Comparison of ENCODE assay signal across 24 cellular contexts in the genomic region with DNA sequence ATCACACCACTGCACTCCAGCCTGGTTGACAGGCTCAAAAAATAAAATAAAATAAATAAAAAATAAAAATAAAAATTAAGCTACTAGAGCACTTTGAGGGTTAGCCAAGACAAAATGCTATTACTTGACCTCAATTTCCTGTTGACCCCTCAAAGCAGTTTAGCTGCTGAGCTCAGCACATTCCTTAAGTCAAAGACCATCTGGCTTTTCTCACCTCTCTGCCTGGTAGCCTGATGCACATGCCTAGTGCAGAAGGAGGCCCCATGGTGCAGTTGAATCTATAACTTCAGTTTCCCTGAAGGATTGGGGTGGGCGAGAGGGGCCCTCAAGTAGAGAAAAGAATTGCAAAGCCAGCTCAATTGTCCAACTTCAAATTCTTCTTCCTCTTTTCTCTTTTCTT.
"Had no signal": no experiment of that assay in that cellular context is flagged by ENCODE, and none has a peak within 500 bp of the region (broad histone marks: within the 10 kb centered on the region; RNA-seq: fewer than 3 reads in every experiment).

No MANE protein-coding gene starts in this region.

- H3K27me3 Mint-ChIP-seq: activated T-cell treated with anti-CD3 and anti-CD28 coated beads, Interleukin-2, amount 50 U/mL, for 24 hours; activated T-helper 17 cell treated with anti-CD3 and anti-CD28 coated beads, Interleukin-2, amount 50 U/mL, for 72 hours; stimulated activated naive CD8-positive, alpha-beta T cell treated with anti-CD3 and anti-CD28 coated beads, Interleukin-15, Interleukin-2, amounts not matched to agents 100 ng/mL and 50 ng/mL, for 24 hours had no signal

- DNase-seq: activated CD4-positive, alpha-beta T cell treated with anti-CD3 and anti-CD28 coated beads, Interleukin-2, amount 50 U/mL, for 4 hours; activated CD8-positive, alpha-beta memory T cell treated with anti-CD3 and anti-CD28 coated beads for 24 hours; activated CD8-positive, alpha-beta memory T cell treated with anti-CD3 and anti-CD28 coated beads, Interleukin-2, amount 50 U/mL, for 4 hours; activated T-cell treated with anti-CD3 and anti-CD28 coated beads, Interleukin-2, amount 50 U/mL, for 24 hours; aorta; erythroblast; foreskin fibroblast; hypothalamus; left colon; midbrain; natural killer cell; stimulated activated CD4-positive, alpha-beta T cell treated with anti-CD3 and anti-CD28 coated beads, Interleukin-12 subunit alpha, Interleukin-12 subunit beta, amount 100 ng/mL, for 4 hours; stimulated activated CD4-positive, alpha-beta T cell treated with anti-CD3 and anti-CD28 coated beads, Interleukin-4, amount 100 ng/mL, for 4 hours; substantia nigra; T-helper 9 cell; thyroid gland; upper lobe of right lung had no signal

- H3K4me3 Mint-ChIP-seq: activated T-cell treated with anti-CD3 and anti-CD28 coated beads, Interleukin-2, amount 50 U/mL, for 24 hours; activated T-helper 17 cell treated with anti-CD3 and anti-CD28 coated beads, Interleukin-2, amount 50 U/mL, for 72 hours; brain; natural killer cell; stimulated activated naive CD8-positive, alpha-beta T cell treated with anti-CD3 and anti-CD28 coated beads, Interleukin-15, Interleukin-2, amounts not matched to agents 100 ng/mL and 50 ng/mL, for 24 hours had no signal

- H3K27ac ChIP-seq: prostate gland, right atrium auricular region, thyroid gland, upper lobe of right lung had no signal

- H3K4me3 ChIP-seq: lung, prostate gland, right atrium auricular region, thyroid gland, upper lobe of right lung had no signal

- H3K9me3 Mint-ChIP-seq: activated T-helper 17 cell treated with anti-CD3 and anti-CD28 coated beads, Interleukin-2, amount 50 U/mL, for 72 hours had no signal

- H3K36me3 ChIP-seq: prostate gland, right atrium auricular region, thyroid gland, upper lobe of right lung had no signal

- H3K9me3 ChIP-seq: prostate gland, right atrium auricular region, thyroid gland, upper lobe of right lung had no signal

- H3K27ac Mint-ChIP-seq: activated naive CD4-positive, alpha-beta T cell treated with anti-CD3 and anti-CD28 coated beads, Interleukin-2, amount 50 U/mL, for 72 hours; activated T-cell treated with anti-CD3 and anti-CD28 coated beads, Interleukin-2, amount 50 U/mL, for 24 hours; activated T-helper 17 cell treated with anti-CD3 and anti-CD28 coated beads, Interleukin-2, amount 50 U/mL, for 72 hours; brain; natural killer cell; stimulated activated naive CD8-positive, alpha-beta T cell treated with anti-CD3 and anti-CD28 coated beads, Interleukin-15, Interleukin-2, amounts not matched to agents 100 ng/mL and 50 ng/mL, for 24 hours had no signal

- H3K36me3 Mint-ChIP-seq: activated naive CD4-positive, alpha-beta T cell treated with anti-CD3 and anti-CD28 coated beads, Interleukin-2, amount 50 U/mL, for 72 hours; brain; natural killer cell had no signal

- H3K27me3 ChIP-seq: right atrium auricular region, thyroid gland, upper lobe of right lung had no signal

- H3K4me1 ChIP-seq: prostate gland, right atrium auricular region, thyroid gland, upper lobe of right lung had no signal

- H3K4me1 Mint-ChIP-seq: activated T-helper 17 cell treated with anti-CD3 and anti-CD28 coated beads, Interleukin-2, amount 50 U/mL, for 72 hours; brain; natural killer cell had no signal

- ATAC-seq: activated naive CD4-positive, alpha-beta T cell treated with anti-CD3 and anti-CD28 coated beads, Interleukin-2, amount 50 U/mL, for 72 hours; activated T-helper 17 cell treated with anti-CD3 and anti-CD28 coated beads, Interleukin-2, amount 50 U/mL, for 72 hours; left colon; natural killer cell; upper lobe of right lung had no signal
